Comparison of ENCODE assay signal across 18 cellular contexts in the genomic region with DNA sequence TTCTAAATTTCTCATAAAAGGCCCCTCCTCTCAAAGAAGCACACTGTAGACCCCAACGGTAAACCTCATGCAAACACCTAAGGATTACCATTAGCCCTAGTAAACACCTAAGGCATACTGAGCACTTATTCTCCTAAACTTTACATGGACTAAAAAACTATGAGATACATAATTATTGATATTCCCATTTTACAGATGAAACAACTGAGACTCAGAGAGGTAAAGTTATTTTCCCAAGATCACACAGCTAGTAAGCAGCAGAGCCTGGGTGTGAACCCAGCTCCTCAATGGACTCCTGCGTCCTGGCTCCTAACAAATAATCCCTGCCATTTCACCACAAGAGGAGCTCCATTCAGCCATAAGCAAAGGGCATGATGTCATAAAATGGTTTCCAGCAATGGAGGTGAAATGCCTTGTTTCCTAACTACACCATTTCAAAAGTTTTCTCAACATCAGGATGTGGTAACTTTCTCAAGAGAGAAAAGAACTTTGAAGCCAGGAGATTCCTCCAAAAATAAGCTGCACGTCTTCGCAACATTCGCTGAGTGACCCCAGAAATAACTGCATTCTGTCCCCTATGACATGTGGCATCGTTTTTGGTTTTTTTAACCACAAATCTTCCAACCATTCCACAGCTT. TPM values are rescaled to one million over a fixed set of nuclear protein-coding genes. Genes with fewer than 3 reads are reported as not detected.
DNase-seq lines count a peak whose midpoint lies in the region; ATAC-seq, FAIRE-seq and TF ChIP-seq lines count a peak whose summit lies in the region.
"Had no signal": no experiment of that assay in that cellular context is flagged by ENCODE, and none has a peak within 500 bp of the region (broad histone marks: within the 10 kb centered on the region; RNA-seq: fewer than 3 reads in every experiment).

No MANE protein-coding gene starts in this region.

- no peak for TF ChIP-seq POLR2A in suprapubic skin (IDR thresholded peaks at IDR 0.05)

- H3K27me3 Mint-ChIP-seq in Caco-2 (ENCODE audit: insufficient read depth, unreplicated experiment) = no peaks in the 10 kb centered on the region

- peaks cover 41% of the 10 kb centered on the region for H3K4me1 Mint-ChIP-seq in Caco-2 (ENCODE audit: low read depth, unreplicated experiment)
- H3K4me1 Mint-ChIP-seq: nephron had no signal

- no peak for DNase-seq in Caco-2
- DNase-seq in MV-4-11 (lab: John Stamatoyannopoulos, UW) = peak; percentile 87
- DNase-seq in amniotic epithelial cell (ENCODE audit: low read depth) = peak; percentile 64
- DNase-seq in suprapubic skin (ENCODE audit: low spot score in 2 of 2) = no peak
- DNase-seq in DMS 273 (lab: John Stamatoyannopoulos, UW; ENCODE audit: unreplicated experiment) = no peak
- no peak for DNase-seq in RCC 7860 (ENCODE audit: low spot score)
- DNase-seq: activated CD8-positive, alpha-beta memory T cell treated with anti-CD3 and anti-CD28 coated beads, Interleukin-2, amount 50 U/mL, for 4 hours; activated naive CD4-positive, alpha-beta T cell treated with anti-CD3 and anti-CD28 coated beads for 36 hours; dorsolateral prefrontal cortex; KG1; kidney; NCI-H1436; SHP77 had no signal

- H3K27me3 ChIP-seq in Caco-2 (replicated peaks; ENCODE audit: control insufficient read depth, insufficient read depth, low read length) (no peaks in the 10 kb centered on the region), neutrophil (peaks cover 28% of the 10 kb centered on the region), suprapubic skin (no peaks in the 10 kb centered on the region)
- H3K27me3 ChIP-seq: dorsolateral prefrontal cortex had no signal

- H3K4me1 ChIP-seq in Caco-2 (peaks cover 43% of the 10 kb centered on the region), neutrophil (ENCODE audit: control insufficient read depth in 1 of 2, insufficient read depth in 1 of 2, low read depth in 1 of 2, low read length in 1 of 2) (peaks cover 37 to 45% of the 10 kb centered on the region in 2 experiments), suprapubic skin (peaks cover 12% of the 10 kb centered on the region)

- H3K27ac Mint-ChIP-seq in Caco-2 (ENCODE audit: unreplicated experiment) = peak overlapping the region; percentile 10
- H3K27ac Mint-ChIP-seq: activated naive CD4-positive, alpha-beta T cell treated with anti-CD3 and anti-CD28 coated beads for 36 hours; memory B cell; nephron had no signal

- peaks cover 58% of the 10 kb centered on the region for H3K36me3 Mint-ChIP-seq in Caco-2 (ENCODE audit: insufficient read depth, unreplicated experiment)

- H3K4me3 Mint-ChIP-seq in Caco-2 (ENCODE audit: unreplicated experiment) = no peak overlapping the region
- H3K4me3 Mint-ChIP-seq: activated naive CD4-positive, alpha-beta T cell treated with anti-CD3 and anti-CD28 coated beads for 36 hours; memory B cell had no signal

- CTCF ChIA-PET in Caco-2 (lab: Charles Lee) = interaction anchor here (1.1 to 1.6 kb wide), 4 partner anchors 33 to 297 kb away, joined by 3 to 6 read pairs (median 4); no protein-coding TSS in a partner anchor

- peak overlapping the region; percentile 59 for H3K27ac ChIP-seq in neutrophil
- no peak overlapping the region for H3K27ac ChIP-seq in suprapubic skin

- no peaks in the 10 kb centered on the region; the same call in 1 of the 2 replicates for H3K36me3 ChIP-seq in Caco-2 (ENCODE audit: control insufficient read depth, insufficient read depth, low read length)
- H3K36me3 ChIP-seq in neutrophil = no peaks in the 10 kb centered on the region
- no peaks in the 10 kb centered on the region for H3K36me3 ChIP-seq in suprapubic skin

- H3K4me3 ChIP-seq in Caco-2 (ENCODE audit: low read depth, low read length) (no peak overlapping the region), neutrophil (ENCODE audit: low read depth in 1 of 2, low read length in 1 of 2) (peak overlapping the region in 1 of 2 experiments; percentile 19), suprapubic skin (no peak overlapping the region)
- H3K4me3 ChIP-seq: dorsolateral prefrontal cortex had no signal

- WGBS in suprapubic skin = 86% methylated on average over 6 of the region's 6 CpGs

- H3K9me3 ChIP-seq in Caco-2 (peaks cover 6% of the 10 kb centered on the region; the same call in 1 of the 2 replicates), neutrophil (no peaks in the 10 kb centered on the region), suprapubic skin (no peaks in the 10 kb centered on the region)

- BruUV-seq in Caco-2 (replicated peaks; lab: Mats Ljungman, UMichigan) = no TSS peak

- no peak for ATAC-seq in GM18870 (IDR thresholded peaks at IDR 0.05; ENCODE audit: unreplicated experiment)
- ATAC-seq: esophagus mucosa had no signal

- no peaks in the 10 kb centered on the region for H3K9me3 Mint-ChIP-seq in Caco-2 (ENCODE audit: unreplicated experiment)
- H3K9me3 Mint-ChIP-seq: activated naive CD4-positive, alpha-beta T cell treated with anti-CD3 and anti-CD28 coated beads for 36 hours had no signal

- POLR2A ChIA-PET in Caco-2 (lab: Charles Lee) = interaction anchor here (1.0 to 1.2 kb wide), 2 partner anchors 36 to 63 kb away, joined by 3 to 5 read pairs; no protein-coding TSS in a partner anchor

- TF ChIP-seq CTCF in Caco-2 (IDR thresholded peaks at IDR 0.05; ENCODE audit: insufficient read depth in 1 of 2, low read depth in 1 of 2, low read length in 1 of 2, severe bottlenecking in 1 of 2, unreplicated experiment in 1 of 2) = no peak
- TF ChIP-seq CTCF in neutrophil (IDR thresholded peaks at IDR 0.05) = no peak
- TF ChIP-seq CTCF in suprapubic skin (IDR thresholded peaks at IDR 0.05) = no peak

- no peak for TF ChIP-seq EP300 in suprapubic skin (IDR thresholded peaks at IDR 0.05)

- intact Hi-C loops in Caco-2 (cut with micrococcal nuclease; ENCODE audit: unreplicated experiment) = no loop called here

- FAIRE-seq in RCC 7860 (lab: Jason Lieb, UNC) = no peak
- FAIRE-seq: kidney had no signal

RNA-seq across cellular contexts. Expression of a gene that starts 4.1 kb away (rescaled TPM):
- total RNA-seq in Caco-2 (2022) = 102 and 104 TPM in 2 replicates
- total RNA-seq in suprapubic skin = 10 to 100 TPM; 14.8 to 23.7 (median 18.7) TPM

RNA-seq across cellular contexts. Expression of a gene that starts 38.2 kb away (rescaled TPM):
- total RNA-seq in Caco-2 (2022) (75.8 and 84.5 TPM in 2 replicates), suprapubic skin (under 1 TPM in 3 of 4 donors, not detected in 1; 0.08 to 0.89 (median 0.59) TPM)
- total RNA-seq: activated naive CD4-positive, alpha-beta T cell treated with anti-CD3 and anti-CD28 coated beads for 36 hours had no signal

Comparison
In these comparisons a context has a peak if more than half of its experiments do, and no peak if none do; other contexts are left out.
1. DNase-seq: peak in MV-4-11 (single experiment) and amniotic epithelial cell (single experiment); none in Caco-2 (0 of 2), suprapubic skin (0 of 2), DMS 273 (single experiment) and RCC 7860 (single experiment).
2. RNA of a gene that starts 38.2 kb away (total RNA-seq): 75.8 to 84.5 TPM in Caco-2; 0.08 to 0.89 TPM in suprapubic skin; every median in the first group is over 10 times any median in the second.